1 cellular context compared by ENCODE assay signal in the genomic region with DNA sequence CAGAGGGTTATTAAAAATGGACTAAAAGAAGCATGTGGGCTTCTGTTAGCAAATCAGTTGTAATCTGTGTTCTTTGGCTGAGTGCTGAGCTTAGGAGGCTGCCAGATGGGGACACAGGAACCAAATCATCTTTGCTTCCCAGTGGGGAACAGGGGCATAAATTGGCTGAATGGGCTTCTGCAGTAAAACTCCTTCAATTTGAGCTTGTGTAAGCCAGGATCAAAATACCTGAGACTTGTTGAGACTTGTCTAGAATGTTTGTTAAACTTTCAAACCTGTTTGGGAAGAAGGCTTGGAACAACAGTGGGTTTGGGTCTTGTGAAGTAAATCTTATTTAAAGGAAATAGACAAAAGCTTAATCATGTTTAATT.
TF ChIP-seq lines count a peak whose summit lies in the region.

No MANE protein-coding gene starts in this region.

TF ChIP-seq in SK-N-SH treated with all-trans-retinoic acid at 6 μM for 48 hours, 23 proteins besides CTCF, POLR2A, EP300 and RAD21 (continued from another document):
- TF ChIP-seq, protein P1, sequence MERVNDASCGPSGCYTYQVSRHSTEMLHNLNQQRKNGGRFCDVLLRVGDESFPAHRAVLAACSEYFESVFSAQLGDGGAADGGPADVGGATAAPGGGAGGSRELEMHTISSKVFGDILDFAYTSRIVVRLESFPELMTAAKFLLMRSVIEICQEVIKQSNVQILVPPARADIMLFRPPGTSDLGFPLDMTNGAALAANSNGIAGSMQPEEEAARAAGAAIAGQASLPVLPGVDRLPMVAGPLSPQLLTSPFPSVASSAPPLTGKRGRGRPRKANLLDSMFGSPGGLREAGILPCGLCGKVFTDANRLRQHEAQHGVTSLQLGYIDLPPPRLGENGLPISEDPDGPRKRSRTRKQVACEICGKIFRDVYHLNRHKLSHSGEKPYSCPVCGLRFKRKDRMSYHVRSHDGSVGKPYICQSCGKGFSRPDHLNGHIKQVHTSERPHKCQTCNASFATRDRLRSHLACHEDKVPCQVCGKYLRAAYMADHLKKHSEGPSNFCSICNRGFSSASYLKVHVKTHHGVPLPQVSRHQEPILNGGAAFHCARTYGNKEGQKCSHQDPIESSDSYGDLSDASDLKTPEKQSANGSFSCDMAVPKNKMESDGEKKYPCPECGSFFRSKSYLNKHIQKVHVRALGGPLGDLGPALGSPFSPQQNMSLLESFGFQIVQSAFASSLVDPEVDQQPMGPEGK (CRISPR knock-in tag; IDR thresholded peaks at IDR 0.05; ENCODE audit: borderline replicate concordance): no peak
- TF ChIP-seq SNAI2 (CRISPR knock-in tag; IDR thresholded peaks at IDR 0.05) (no peak), ARNTL (CRISPR knock-in tag; IDR thresholded peaks at IDR 0.05; ENCODE audit: borderline replicate concordance, low read depth) (no peak)
